Comparison of ENCODE assay signal across 11 cellular contexts in the genomic region with DNA sequence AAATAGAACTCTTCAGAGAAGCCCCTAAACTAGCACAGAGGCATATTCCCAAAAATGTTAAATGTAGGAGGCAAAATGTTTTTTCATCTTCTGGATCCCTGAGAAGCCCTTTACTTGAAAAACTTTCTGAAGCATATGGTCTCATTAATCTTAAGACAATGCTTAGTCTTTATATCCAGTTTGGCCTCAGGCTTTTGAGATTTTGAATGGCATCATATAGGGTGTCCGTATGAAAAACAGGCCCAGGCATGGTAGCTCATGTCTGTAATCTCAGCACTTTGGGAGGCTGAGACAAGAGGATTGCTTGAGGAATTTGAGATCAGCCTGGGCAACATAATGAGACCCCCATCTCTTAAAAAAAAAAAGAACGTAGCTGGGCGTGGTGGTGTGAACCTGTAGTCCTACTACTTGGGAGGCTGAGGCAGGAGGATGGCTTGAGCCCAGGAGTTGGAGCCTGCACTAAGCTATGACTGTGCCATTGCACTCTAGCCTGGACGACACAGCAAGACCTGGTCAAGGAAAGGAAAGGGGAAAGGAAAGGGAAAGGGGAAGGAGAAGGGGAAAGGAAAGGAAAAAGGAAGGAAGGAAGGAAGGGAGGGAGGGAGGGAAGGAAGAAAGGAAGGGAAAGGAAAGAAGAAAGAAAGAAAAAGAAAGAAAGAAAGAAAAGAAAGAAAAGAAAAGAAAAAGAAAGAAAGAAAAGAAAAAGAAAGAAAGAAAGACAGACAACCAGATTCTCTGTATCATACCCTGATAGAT.
DNase-seq lines count a peak whose midpoint lies in the region; ATAC-seq and TF ChIP-seq lines count a peak whose summit lies in the region.
"Had no signal": no experiment of that assay in that cellular context is flagged by ENCODE, and none has a peak within 500 bp of the region (broad histone marks: within the 10 kb centered on the region; RNA-seq: fewer than 3 reads in every experiment).

No MANE protein-coding gene starts in this region.

- H3K9me3 ChIP-seq in lung (ENCODE audit: control insufficient read depth in 2 of 2, insufficient read depth in 1 of 2, low read length in 1 of 2) (no peaks in the 10 kb centered on the region), endodermal cell (ENCODE audit: control insufficient read depth, low read length) (no peaks in the 10 kb centered on the region)
- H3K9me3 ChIP-seq: HAP-1, Peyer's patch had no signal

- no peaks in the 10 kb centered on the region for H3K27me3 Mint-ChIP-seq in activated T-cell treated with anti-CD3 and anti-CD28 coated beads, Interleukin-2, amount 50 U/mL, for 24 hours
- H3K27me3 Mint-ChIP-seq in endodermal cell (ENCODE audit: insufficient read depth) = no peaks in the 10 kb centered on the region

- peaks cover 90% of the 10 kb centered on the region for H3K36me3 Mint-ChIP-seq in activated T-cell treated with anti-CD3 and anti-CD28 coated beads, Interleukin-2, amount 50 U/mL, for 24 hours (ENCODE audit: low read depth)
- H3K36me3 Mint-ChIP-seq in endodermal cell (ENCODE audit: low read depth) = no peaks in the 10 kb centered on the region

- H3K9me3 Mint-ChIP-seq in activated T-cell treated with anti-CD3 and anti-CD28 coated beads, Interleukin-2, amount 50 U/mL, for 24 hours = no peaks in the 10 kb centered on the region
- H3K9me3 Mint-ChIP-seq in endodermal cell = no peaks in the 10 kb centered on the region

- WGBS in lung, 2 donors = 88 to 92% methylated on average over 4 of the region's 4 CpGs
- 92 to 95% methylated on average over 2 to 4 of the region's 4 CpGs for WGBS in endodermal cell (ENCODE audit: insufficient coverage in 1 of 2, insufficient read length in 1 of 2), 2 experiments

- H3K4me1 Mint-ChIP-seq in activated T-cell treated with anti-CD3 and anti-CD28 coated beads, Interleukin-2, amount 50 U/mL, for 24 hours (ENCODE audit: low read depth) = peaks cover 65% of the 10 kb centered on the region
- no peaks in the 10 kb centered on the region for H3K4me1 Mint-ChIP-seq in endodermal cell

- TF ChIP-seq CTCF in astrocyte of the cerebellum (IDR thresholded peaks at IDR 0.05; ENCODE audit: low read depth, low read length, missing control alignments) = no peak
- TF ChIP-seq CTCF in lung (IDR thresholded peaks at IDR 0.05; ENCODE audit: control extremely low read depth, extremely low read depth) = no peak
- TF ChIP-seq CTCF in endodermal cell (conservative IDR thresholded peaks at IDR 0.05) = no peak

- peak overlapping the region; percentile 98 for H3K27ac Mint-ChIP-seq in activated T-cell treated with anti-CD3 and anti-CD28 coated beads, Interleukin-2, amount 50 U/mL, for 24 hours
- H3K27ac Mint-ChIP-seq in endodermal cell = no peak overlapping the region

- H3K27me3 ChIP-seq in lung (ENCODE audit: control insufficient read depth, insufficient read depth) = no peaks in the 10 kb centered on the region
- no peaks in the 10 kb centered on the region for H3K27me3 ChIP-seq in endodermal cell (ENCODE audit: control insufficient read depth, insufficient read depth, low read length, poor library complexity, severe bottlenecking)
- H3K27me3 ChIP-seq: Peyer's patch had no signal

- H3K4me3 Mint-ChIP-seq in activated T-cell treated with anti-CD3 and anti-CD28 coated beads, Interleukin-2, amount 50 U/mL, for 24 hours = no peak overlapping the region
- no peak overlapping the region for H3K4me3 Mint-ChIP-seq in endodermal cell

- H3K36me3 ChIP-seq in lung (ENCODE audit: control insufficient read depth in 2 of 2, insufficient read depth in 2 of 2, low read length in 2 of 2) = no peaks in the 10 kb centered on the region
- H3K36me3 ChIP-seq in endodermal cell (ENCODE audit: control insufficient read depth, insufficient read depth, low read length) = peaks cover 10% of the 10 kb centered on the region
- H3K36me3 ChIP-seq: HAP-1, Peyer's patch had no signal

- ATAC-seq in lung (ENCODE audit: insufficient read depth, low FRiP score) = no peak

- in situ Hi-C loops in astrocyte of the cerebellum (cut with HindIII; ENCODE audit: low sequenced_read_pairs) = no loop called here

- H3K4me1 ChIP-seq in lung (ENCODE audit: control insufficient read depth in 2 of 2, insufficient read depth in 2 of 2, low read length in 2 of 2) (peaks cover 0 to 29% of the 10 kb centered on the region in 2 donors), endodermal cell (ENCODE audit: control insufficient read depth, insufficient read depth, low read length) (no peaks in the 10 kb centered on the region)
- H3K4me1 ChIP-seq: HAP-1 had no signal

- no peak overlapping the region for H3K9ac ChIP-seq in endodermal cell (ENCODE audit: extremely low read depth, low read length, poor library complexity, severe bottlenecking)

- H3K4me3 ChIP-seq in astrocyte of the cerebellum (ENCODE audit: low read depth, low read length) (peak overlapping the region; percentile 40), lung (no peak overlapping the region), endodermal cell (ENCODE audit: low read length) (no peak overlapping the region)
- H3K4me3 ChIP-seq: HAP-1 had no signal

- H3K27ac ChIP-seq in lung (ENCODE audit: low read depth in 1 of 2, low read length in 1 of 2) (peak overlapping the region; percentile 27 to 71), temporal lobe (ENCODE audit: low read depth, low read length) (peak overlapping the region; percentile 98), endodermal cell (ENCODE audit: low read depth, low read length) (no peak overlapping the region)

- no peak for DNase-seq in activated T-cell treated with anti-CD3 and anti-CD28 coated beads, Interleukin-2, amount 50 U/mL, for 24 hours
- no peak for DNase-seq in activated T-cell treated with anti-CD3 and anti-CD28 coated beads, Interleukin-2, amount 50 U/mL, for 1 hour
- DNase-seq in astrocyte of the cerebellum (ENCODE audit: low read depth) (no peak), lung (ENCODE audit: low spot score) (no peak), DMS53 treated with DMSO at 0.1 percent for 48 hours (lab: John Stamatoyannopoulos, UW; ENCODE audit: unreplicated experiment) (no peak), endodermal cell (no peak), kidney glomerular epithelial cell (lab: John Stamatoyannopoulos, UW) (no peak)
- DNase-seq: retina had no signal
